In genomic region chr3:41267975-41268640, GRCh38 we compare ENCODE assay signal across 11 cellular contexts.
DNase-seq lines count a peak whose midpoint lies in the region; ATAC-seq and TF ChIP-seq lines count a peak whose summit lies in the region.
"Had no signal": no experiment of that assay in that cellular context is flagged by ENCODE, and none has a peak within 500 bp of the region (broad histone marks: within the 10 kb centered on the region; RNA-seq: fewer than 3 reads in every experiment).

No MANE protein-coding gene starts in this region.

- TF ChIP-seq CTCF in foreskin keratinocyte (conservative IDR thresholded peaks at IDR 0.05) (no peak), upper lobe of right lung (IDR thresholded peaks at IDR 0.05) (no peak)

- intact Hi-C loops in upper lobe of right lung (cut with DNase I) = no loop called here

- no peaks in the 10 kb centered on the region for H3K9me3 ChIP-seq in upper lobe of right lung

- H3K4me3 ChIP-seq in upper lobe of right lung = no peak overlapping the region
- H3K4me3 ChIP-seq: right atrium auricular region had no signal

- H3K4me1 ChIP-seq in foreskin keratinocyte (no peaks in the 10 kb centered on the region), upper lobe of right lung (no peaks in the 10 kb centered on the region)

- ATAC-seq in SK-N-SH treated with all-trans-retinoic acid at 6 μM for 48 hours = peak; percentile 93
- peak; percentile 99 for ATAC-seq in foreskin keratinocyte
- ATAC-seq in HG02759 (IDR thresholded peaks at IDR 0.05; ENCODE audit: unreplicated experiment) = no peak
- no peak for ATAC-seq in upper lobe of right lung

- H3K27me3 ChIP-seq in foreskin keratinocyte (no peaks in the 10 kb centered on the region), upper lobe of right lung (no peaks in the 10 kb centered on the region)
- H3K27me3 ChIP-seq: right atrium auricular region had no signal

- H3K27ac ChIP-seq in foreskin keratinocyte = no peak overlapping the region
- H3K27ac ChIP-seq in upper lobe of right lung = no peak overlapping the region
- H3K27ac ChIP-seq: right atrium auricular region had no signal

- peak; percentile 88 for DNase-seq in AG08395 (ENCODE audit: low spot score)
- peak; percentile 70 for DNase-seq in HPDE6-E6E7 (ENCODE audit: extremely low spot score)
- peak; percentile 86 to 91 for DNase-seq in foreskin keratinocyte
- no peak for DNase-seq in stimulated activated CD4-positive, alpha-beta T cell treated with anti-CD3 and anti-CD28 coated beads, Interleukin-2, amount 100 ng/mL, for 48 hours
- no peak for DNase-seq in stimulated activated CD4-positive, alpha-beta T cell treated with anti-CD3 and anti-CD28 coated beads, Interleukin-12 subunit alpha, Interleukin-12 subunit beta, amount 100 ng/mL, for 4 hours
- no peak for DNase-seq in upper lobe of right lung
- DNase-seq: caudate nucleus, kidney had no signal

- no peaks in the 10 kb centered on the region for H3K36me3 ChIP-seq in upper lobe of right lung
- H3K36me3 ChIP-seq: right atrium auricular region had no signal

TF ChIP-seq in SK-N-SH treated with all-trans-retinoic acid at 6 μM for 48 hours, 23 proteins besides CTCF, POLR2A, EP300 and RAD21:
- TF ChIP-seq ARNTL (CRISPR knock-in tag; IDR thresholded peaks at IDR 0.05; ENCODE audit: borderline replicate concordance, low read depth) (no peak), TSHZ2 (CRISPR knock-in tag; IDR thresholded peaks at IDR 0.05) (no peak), POU6F1 (CRISPR knock-in tag; IDR thresholded peaks at IDR 0.05; ENCODE audit: borderline replicate concordance, low read depth) (no peak), SNAI2 (CRISPR knock-in tag; IDR thresholded peaks at IDR 0.05) (no peak), CSDC2 (CRISPR knock-in tag; IDR thresholded peaks at IDR 0.05) (no peak), GLIS3 (CRISPR knock-in tag; IDR thresholded peaks at IDR 0.05) (no peak), ZNF8 (CRISPR knock-in tag; IDR thresholded peaks at IDR 0.05) (no peak), RARB (CRISPR knock-in tag; IDR thresholded peaks at IDR 0.05) (no peak), PPARA (CRISPR knock-in tag; IDR thresholded peaks at IDR 0.05; ENCODE audit: borderline replicate concordance) (no peak), BACH2 (CRISPR knock-in tag; IDR thresholded peaks at IDR 0.05; ENCODE audit: borderline replicate concordance) (no peak), ZNF70 (CRISPR knock-in tag; IDR thresholded peaks at IDR 0.05) (no peak), TCF4 (CRISPR knock-in tag; IDR thresholded peaks at IDR 0.05; ENCODE audit: borderline replicate concordance) (no peak), ISL1 (CRISPR knock-in tag; IDR thresholded peaks at IDR 0.05) (no peak), ZC3H10 (CRISPR knock-in tag; IDR thresholded peaks at IDR 0.05) (no peak), CREB5 (CRISPR knock-in tag; IDR thresholded peaks at IDR 0.05; ENCODE audit: low read depth) (no peak), ZFP30 (CRISPR knock-in tag; IDR thresholded peaks at IDR 0.05) (no peak), ESRRG (CRISPR knock-in tag; IDR thresholded peaks at IDR 0.05) (no peak), CSRNP3 (CRISPR knock-in tag; IDR thresholded peaks at IDR 0.05) (no peak), ZFP3 (CRISPR knock-in tag; IDR thresholded peaks at IDR 0.05) (no peak)

Comparison
In these comparisons a context has a peak if more than half of its experiments do, and no peak if none do; other contexts are left out.
1. DNase-seq: peak in AG08395 (single experiment), HPDE6-E6E7 (single experiment) and foreskin keratinocyte (2 of 2); none in stimulated activated CD4-positive, alpha-beta T cell treated with anti-CD3 and anti-CD28 coated beads, Interleukin-2, amount 100 ng/mL, for 48 hours (0 of 2), stimulated activated CD4-positive, alpha-beta T cell treated with anti-CD3 and anti-CD28 coated beads, Interleukin-12 subunit alpha, Interleukin-12 subunit beta, amount 100 ng/mL, for 4 hours (single experiment) and upper lobe of right lung (single experiment).
2. ATAC-seq: peak in SK-N-SH treated with all-trans-retinoic acid at 6 μM for 48 hours (single experiment) and foreskin keratinocyte (single experiment); none in HG02759 (single experiment) and upper lobe of right lung (single experiment).